ENCODE assay signal across 9 cellular contexts in the genomic region with DNA sequence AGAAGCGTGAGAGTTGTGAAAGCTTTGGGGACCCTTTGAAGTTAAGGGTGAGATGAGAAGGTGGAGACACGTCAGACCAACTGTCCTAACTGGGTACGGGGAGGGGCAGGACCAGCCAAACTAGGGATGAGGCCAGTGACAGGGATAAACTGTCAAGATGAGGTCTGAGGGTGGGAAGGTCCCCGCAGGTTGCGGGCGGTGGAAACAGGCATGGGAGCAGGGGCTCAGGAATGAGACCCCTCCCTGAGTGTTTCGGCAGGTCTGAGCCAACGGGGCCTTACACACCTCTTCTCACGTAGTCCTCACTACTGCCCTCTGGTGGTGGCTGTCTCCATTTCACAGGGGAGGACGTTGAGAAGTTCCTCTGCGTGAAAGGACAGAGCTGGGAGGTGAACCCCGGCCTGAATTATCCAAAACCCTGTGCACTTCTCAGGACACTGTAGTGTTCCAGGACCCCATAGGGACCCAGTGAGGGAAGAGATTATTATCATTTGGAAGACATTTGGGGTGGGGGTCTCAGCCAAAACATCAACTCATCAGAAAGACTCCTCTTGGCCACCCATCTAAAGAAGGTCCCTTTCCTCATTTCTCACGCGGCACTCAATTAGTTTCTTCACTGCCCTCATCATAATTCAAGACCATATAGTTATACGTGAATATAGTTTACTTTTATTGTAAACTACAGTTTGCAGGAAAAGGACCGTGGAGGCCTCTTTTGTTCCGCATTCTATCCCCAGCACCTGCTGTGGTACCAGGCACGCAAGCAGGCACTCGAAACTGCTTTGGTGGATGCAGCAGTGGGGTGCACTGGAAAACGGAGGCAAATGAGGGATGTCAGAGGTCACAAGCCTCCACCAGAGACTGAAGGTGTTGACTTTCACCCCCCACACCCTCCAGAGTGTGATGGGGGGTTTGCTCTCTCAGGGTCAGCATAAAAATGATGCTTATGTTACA. TPM values are rescaled to one million over a fixed set of nuclear protein-coding genes. Genes with fewer than 3 reads are reported as not detected.
DNase-seq lines count a peak whose midpoint lies in the region; ATAC-seq and TF ChIP-seq lines count a peak whose summit lies in the region.
"Had no signal": no experiment of that assay in that cellular context is flagged by ENCODE, and none has a peak within 500 bp of the region (broad histone marks: within the 10 kb centered on the region; RNA-seq: fewer than 3 reads in every experiment).

No MANE protein-coding gene starts in this region.

- H3K36me3 ChIP-seq in HEK293 (ENCODE audit: control insufficient read depth in 2 of 2, insufficient read depth in 1 of 2, low read length in 2 of 2): no peaks in the 10 kb centered on the region

- POLR2A ChIA-PET in HEK293 (lab: Yijun Ruan, JAX): interaction anchor here (1.0 kb wide), 1 partner anchor 21 kb away, joined by 6 read pairs; the partner anchor contains the start of gene NANS

- no peaks in the 10 kb centered on the region for H3K4me1 ChIP-seq in HEK293 (ENCODE audit: control insufficient read depth, insufficient read depth, low read length)

- DNase-seq in GDM1 (lab: John Stamatoyannopoulos, UW) (peak; percentile 62), NCI-H1930 (lab: John Stamatoyannopoulos, UW) (peak; percentile 31 to 67), cerebellum (ENCODE audit: low spot score) (peak; percentile 86), left lobe of liver (ENCODE audit: low spot score) (peak; percentile 82), NCI-H187 treated with DMSO at 0.1 percent for 48 hours (lab: John Stamatoyannopoulos, UW) (no peak)
- peak; percentile 84 to 87 for DNase-seq in stimulated activated CD4-positive, alpha-beta T cell treated with anti-CD3 and anti-CD28 coated beads, Interleukin-4, amount 100 ng/mL, for 4 hours

- H3K9me3 ChIP-seq in HEK293 (ENCODE audit: control insufficient read depth, insufficient read depth, low read depth, low read length): no peaks in the 10 kb centered on the region

- peak; percentile 33; the same call in 1 of the 2 replicates for TF ChIP-seq CTCF in HEK293 (tag by site-specific recombination; IDR thresholded peaks at IDR 0.05)

- H3K27ac ChIP-seq in HEK293 (ENCODE audit: extremely low read depth, low read depth, low read length): no peak overlapping the region
- H3K27ac ChIP-seq: skin epidermis had no signal

- CTCF ChIA-PET in HEK293 (lab: Yijun Ruan, JAX): interaction anchor here (0.5 to 3.6 kb wide), 35 partner anchors 9 to 406 kb away, joined by 3 to 26 read pairs (median 3); partner anchors contain the start of genes CORO2A, NANS and TRMO

- no peak overlapping the region for H3K4me3 ChIP-seq in HEK293 (ENCODE audit: low read depth, low read length)
- H3K4me3 ChIP-seq: skin epidermis had no signal

- ATAC-seq in activated CD4-positive, CD25-positive, alpha-beta regulatory T cell treated with anti-CD3 and anti-CD28 coated beads, Interleukin-2, amount 50 U/mL, for 24 hours: peak; percentile 95
- ATAC-seq in left lobe of liver: peak; percentile 97

TF ChIP-seq in HEK293, 187 proteins besides CTCF, POLR2A, EP300 and RAD21:
- TF ChIP-seq, protein P1, sequence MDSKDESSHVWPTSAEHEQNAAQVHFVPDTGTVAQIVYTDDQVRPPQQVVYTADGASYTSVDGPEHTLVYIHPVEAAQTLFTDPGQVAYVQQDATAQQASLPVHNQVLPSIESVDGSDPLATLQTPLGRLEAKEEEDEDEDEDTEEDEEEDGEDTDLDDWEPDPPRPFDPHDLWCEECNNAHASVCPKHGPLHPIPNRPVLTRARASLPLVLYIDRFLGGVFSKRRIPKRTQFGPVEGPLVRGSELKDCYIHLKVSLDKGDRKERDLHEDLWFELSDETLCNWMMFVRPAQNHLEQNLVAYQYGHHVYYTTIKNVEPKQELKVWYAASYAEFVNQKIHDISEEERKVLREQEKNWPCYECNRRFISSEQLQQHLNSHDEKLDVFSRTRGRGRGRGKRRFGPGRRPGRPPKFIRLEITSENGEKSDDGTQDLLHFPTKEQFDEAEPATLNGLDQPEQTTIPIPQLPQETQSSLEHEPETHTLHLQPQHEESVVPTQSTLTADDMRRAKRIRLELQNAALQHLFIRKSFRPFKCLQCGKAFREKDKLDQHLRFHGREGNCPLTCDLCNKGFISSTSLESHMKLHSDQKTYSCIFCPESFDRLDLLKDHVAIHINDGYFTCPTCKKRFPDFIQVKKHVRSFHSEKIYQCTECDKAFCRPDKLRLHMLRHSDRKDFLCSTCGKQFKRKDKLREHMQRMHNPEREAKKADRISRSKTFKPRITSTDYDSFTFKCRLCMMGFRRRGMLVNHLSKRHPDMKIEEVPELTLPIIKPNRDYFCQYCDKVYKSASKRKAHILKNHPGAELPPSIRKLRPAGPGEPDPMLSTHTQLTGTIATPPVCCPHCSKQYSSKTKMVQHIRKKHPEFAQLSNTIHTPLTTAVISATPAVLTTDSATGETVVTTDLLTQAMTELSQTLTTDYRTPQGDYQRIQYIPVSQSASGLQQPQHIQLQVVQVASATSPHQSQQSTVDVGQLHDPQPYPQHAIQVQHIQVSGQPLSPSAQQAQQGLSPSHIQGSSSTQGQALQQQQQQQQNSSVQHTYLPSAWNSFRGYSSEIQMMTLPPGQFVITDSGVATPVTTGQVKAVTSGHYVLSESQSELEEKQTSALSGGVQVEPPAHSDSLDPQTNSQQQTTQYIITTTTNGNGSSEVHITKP (tag by site-specific recombination; IDR thresholded peaks at IDR 0.05): peak; percentile 32; the same call in 1 of the 2 replicates
- TF ChIP-seq ZNF335 (tag by site-specific recombination; conservative IDR thresholded peaks at IDR 0.05): peak; percentile 78
- TF ChIP-seq ZNF114 (tag by site-specific recombination; IDR thresholded peaks at IDR 0.05): no peak
- peak; percentile 30 for TF ChIP-seq ZNF654 (tag by site-specific recombination; IDR thresholded peaks at IDR 0.05; ENCODE audit: low read depth)
- TF ChIP-seq ZBTB21 (tag by site-specific recombination; IDR thresholded peaks at IDR 0.05): no peak
- peak; percentile 84 for TF ChIP-seq PATZ1 (tag by site-specific recombination; IDR thresholded peaks at IDR 0.05)
- no peak for TF ChIP-seq ZSCAN16 (tag by site-specific recombination; IDR thresholded peaks at IDR 0.05)

RNA-seq across cellular contexts. Expression of gene NANS, which starts 21.7 kb away (rescaled TPM):
- total RNA-seq in cerebellum: 11.6 TPM
- 26.3 TPM for total RNA-seq in left lobe of liver

RNA-seq across cellular contexts. Expression of gene ANP32B, which starts 51.7 kb away (rescaled TPM):
- total RNA-seq in cerebellum (7.8 TPM), left lobe of liver (29.0 TPM)
